ENCODE assay signal across 1 cellular context in the genomic region with DNA sequence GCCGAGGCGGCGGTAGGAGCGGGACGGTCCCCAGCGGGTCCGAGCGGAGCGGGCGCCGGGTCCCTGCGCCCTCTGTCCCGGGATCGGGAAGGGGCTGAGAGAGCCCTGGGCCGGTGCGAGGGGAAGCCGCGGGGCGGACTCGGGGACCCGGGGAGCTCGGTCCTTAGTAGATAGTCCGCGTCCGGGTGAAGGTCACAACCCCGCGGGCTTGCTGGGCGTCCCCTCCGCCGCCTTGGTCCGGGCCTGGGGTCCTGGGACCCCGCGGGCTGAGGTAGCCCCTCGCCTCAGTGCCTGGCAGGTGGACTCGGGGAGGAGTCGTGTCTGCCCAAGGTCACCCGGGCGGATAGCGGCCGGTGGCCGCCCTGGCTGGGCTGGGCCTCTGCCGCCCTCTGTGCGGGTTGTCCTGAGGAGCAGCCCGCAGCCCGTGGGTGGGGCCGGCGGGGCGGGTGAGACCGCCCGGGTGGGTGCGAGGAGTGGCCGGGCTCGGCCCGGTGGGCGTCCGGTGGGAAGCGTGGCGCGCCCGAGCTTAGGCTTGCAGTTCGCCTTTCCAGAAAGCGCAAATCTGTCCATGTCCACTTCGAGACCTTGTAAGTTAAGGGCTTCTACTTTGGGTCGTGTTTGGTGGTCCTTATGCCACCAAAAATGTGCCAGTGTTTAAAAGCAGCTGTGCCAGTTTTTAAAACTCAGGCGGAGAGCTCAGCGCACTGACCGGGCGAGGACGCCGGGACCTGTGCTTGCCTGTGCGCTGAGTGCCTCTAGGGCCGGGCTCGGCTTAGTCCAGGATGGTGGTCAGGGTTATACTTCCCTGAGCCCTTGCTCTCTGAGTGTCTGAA.
TF ChIP-seq lines count a peak whose summit lies in the region.

No MANE protein-coding gene starts in this region.

TF ChIP-seq in HepG2, 621 proteins besides CTCF, POLR2A, EP300 and RAD21 (continued from another document and continues in another):
- no peak for TF ChIP-seq DNMT3B (CRISPR knock-in tag; conservative IDR thresholded peaks at IDR 0.05)
- peak; percentile 48 for TF ChIP-seq IKZF4 (CRISPR knock-in tag; IDR thresholded peaks at IDR 0.05; ENCODE audit: borderline replicate concordance, low read depth, not compliant biosample characterization)
- no peak for TF ChIP-seq ZNF670 (CRISPR knock-in tag; IDR thresholded peaks at IDR 0.05; ENCODE audit: borderline replicate concordance)
- no peak for TF ChIP-seq ZNF556 (CRISPR knock-in tag; IDR thresholded peaks at IDR 0.05; ENCODE audit: borderline replicate concordance)
- TF ChIP-seq ZNF232 (CRISPR knock-in tag; IDR thresholded peaks at IDR 0.05; ENCODE audit: borderline replicate concordance): no peak
- TF ChIP-seq, protein P1, sequence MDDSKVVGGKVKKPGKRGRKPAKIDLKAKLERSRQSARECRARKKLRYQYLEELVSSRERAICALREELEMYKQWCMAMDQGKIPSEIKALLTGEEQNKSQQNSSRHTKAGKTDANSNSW (CRISPR knock-in tag; IDR thresholded peaks at IDR 0.05; ENCODE audit: borderline replicate concordance): no peak
- TF ChIP-seq, protein P2, sequence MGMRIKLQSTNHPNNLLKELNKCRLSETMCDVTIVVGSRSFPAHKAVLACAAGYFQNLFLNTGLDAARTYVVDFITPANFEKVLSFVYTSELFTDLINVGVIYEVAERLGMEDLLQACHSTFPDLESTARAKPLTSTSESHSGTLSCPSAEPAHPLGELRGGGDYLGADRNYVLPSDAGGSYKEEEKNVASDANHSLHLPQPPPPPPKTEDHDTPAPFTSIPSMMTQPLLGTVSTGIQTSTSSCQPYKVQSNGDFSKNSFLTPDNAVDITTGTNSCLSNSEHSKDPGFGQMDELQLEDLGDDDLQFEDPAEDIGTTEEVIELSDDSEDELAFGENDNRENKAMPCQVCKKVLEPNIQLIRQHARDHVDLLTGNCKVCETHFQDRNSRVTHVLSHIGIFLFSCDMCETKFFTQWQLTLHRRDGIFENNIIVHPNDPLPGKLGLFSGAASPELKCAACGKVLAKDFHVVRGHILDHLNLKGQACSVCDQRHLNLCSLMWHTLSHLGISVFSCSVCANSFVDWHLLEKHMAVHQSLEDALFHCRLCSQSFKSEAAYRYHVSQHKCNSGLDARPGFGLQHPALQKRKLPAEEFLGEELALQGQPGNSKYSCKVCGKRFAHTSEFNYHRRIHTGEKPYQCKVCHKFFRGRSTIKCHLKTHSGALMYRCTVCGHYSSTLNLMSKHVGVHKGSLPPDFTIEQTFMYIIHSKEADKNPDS (CRISPR knock-in tag; IDR thresholded peaks at IDR 0.05): no peak
- TF ChIP-seq, protein P3, sequence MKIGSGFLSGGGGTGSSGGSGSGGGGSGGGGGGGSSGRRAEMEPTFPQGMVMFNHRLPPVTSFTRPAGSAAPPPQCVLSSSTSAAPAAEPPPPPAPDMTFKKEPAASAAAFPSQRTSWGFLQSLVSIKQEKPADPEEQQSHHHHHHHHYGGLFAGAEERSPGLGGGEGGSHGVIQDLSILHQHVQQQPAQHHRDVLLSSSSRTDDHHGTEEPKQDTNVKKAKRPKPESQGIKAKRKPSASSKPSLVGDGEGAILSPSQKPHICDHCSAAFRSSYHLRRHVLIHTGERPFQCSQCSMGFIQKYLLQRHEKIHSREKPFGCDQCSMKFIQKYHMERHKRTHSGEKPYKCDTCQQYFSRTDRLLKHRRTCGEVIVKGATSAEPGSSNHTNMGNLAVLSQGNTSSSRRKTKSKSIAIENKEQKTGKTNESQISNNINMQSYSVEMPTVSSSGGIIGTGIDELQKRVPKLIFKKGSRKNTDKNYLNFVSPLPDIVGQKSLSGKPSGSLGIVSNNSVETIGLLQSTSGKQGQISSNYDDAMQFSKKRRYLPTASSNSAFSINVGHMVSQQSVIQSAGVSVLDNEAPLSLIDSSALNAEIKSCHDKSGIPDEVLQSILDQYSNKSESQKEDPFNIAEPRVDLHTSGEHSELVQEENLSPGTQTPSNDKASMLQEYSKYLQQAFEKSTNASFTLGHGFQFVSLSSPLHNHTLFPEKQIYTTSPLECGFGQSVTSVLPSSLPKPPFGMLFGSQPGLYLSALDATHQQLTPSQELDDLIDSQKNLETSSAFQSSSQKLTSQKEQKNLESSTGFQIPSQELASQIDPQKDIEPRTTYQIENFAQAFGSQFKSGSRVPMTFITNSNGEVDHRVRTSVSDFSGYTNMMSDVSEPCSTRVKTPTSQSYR (CRISPR knock-in tag; IDR thresholded peaks at IDR 0.05; ENCODE audit: borderline replicate concordance): no peak
- TF ChIP-seq, protein P4, sequence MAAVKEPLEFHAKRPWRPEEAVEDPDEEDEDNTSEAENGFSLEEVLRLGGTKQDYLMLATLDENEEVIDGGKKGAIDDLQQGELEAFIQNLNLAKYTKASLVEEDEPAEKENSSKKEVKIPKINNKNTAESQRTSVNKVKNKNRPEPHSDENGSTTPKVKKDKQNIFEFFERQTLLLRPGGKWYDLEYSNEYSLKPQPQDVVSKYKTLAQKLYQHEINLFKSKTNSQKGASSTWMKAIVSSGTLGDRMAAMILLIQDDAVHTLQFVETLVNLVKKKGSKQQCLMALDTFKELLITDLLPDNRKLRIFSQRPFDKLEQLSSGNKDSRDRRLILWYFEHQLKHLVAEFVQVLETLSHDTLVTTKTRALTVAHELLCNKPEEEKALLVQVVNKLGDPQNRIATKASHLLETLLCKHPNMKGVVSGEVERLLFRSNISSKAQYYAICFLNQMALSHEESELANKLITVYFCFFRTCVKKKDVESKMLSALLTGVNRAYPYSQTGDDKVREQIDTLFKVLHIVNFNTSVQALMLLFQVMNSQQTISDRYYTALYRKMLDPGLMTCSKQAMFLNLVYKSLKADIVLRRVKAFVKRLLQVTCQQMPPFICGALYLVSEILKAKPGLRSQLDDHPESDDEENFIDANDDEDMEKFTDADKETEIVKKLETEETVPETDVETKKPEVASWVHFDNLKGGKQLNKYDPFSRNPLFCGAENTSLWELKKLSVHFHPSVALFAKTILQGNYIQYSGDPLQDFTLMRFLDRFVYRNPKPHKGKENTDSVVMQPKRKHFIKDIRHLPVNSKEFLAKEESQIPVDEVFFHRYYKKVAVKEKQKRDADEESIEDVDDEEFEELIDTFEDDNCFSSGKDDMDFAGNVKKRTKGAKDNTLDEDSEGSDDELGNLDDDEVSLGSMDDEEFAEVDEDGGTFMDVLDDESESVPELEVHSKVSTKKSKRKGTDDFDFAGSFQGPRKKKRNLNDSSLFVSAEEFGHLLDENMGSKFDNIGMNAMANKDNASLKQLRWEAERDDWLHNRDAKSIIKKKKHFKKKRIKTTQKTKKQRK (IDR thresholded peaks at IDR 0.05; ENCODE audit: low read length): no peak
- TF ChIP-seq RXRB (CRISPR knock-in tag; IDR thresholded peaks at IDR 0.05; ENCODE audit: borderline replicate concordance): no peak
- TF ChIP-seq EZH2 (conservative IDR thresholded peaks at IDR 0.05; ENCODE audit: low read depth, low read length): no peak
- TF ChIP-seq HOXA7 (CRISPR knock-in tag; IDR thresholded peaks at IDR 0.05): no peak
- TF ChIP-seq, protein P5, sequence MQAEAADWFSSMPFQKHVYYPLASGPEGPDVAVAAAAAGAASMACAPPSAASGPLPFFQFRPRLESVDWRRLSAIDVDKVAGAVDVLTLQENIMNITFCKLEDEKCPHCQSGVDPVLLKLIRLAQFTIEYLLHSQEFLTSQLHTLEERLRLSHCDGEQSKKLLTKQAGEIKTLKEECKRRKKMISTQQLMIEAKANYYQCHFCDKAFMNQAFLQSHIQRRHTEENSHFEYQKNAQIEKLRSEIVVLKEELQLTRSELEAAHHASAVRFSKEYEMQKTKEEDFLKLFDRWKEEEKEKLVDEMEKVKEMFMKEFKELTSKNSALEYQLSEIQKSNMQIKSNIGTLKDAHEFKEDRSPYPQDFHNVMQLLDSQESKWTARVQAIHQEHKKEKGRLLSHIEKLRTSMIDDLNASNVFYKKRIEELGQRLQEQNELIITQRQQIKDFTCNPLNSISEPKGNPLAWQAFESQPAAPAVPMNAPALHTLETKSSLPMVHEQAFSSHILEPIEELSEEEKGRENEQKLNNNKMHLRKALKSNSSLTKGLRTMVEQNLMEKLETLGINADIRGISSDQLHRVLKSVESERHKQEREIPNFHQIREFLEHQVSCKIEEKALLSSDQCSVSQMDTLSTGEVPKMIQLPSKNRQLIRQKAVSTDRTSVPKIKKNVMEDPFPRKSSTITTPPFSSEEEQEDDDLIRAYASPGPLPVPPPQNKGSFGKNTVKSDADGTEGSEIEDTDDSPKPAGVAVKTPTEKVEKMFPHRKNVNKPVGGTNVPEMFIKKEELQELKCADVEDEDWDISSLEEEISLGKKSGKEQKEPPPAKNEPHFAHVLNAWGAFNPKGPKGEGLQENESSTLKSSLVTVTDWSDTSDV (CRISPR knock-in tag; IDR thresholded peaks at IDR 0.05): no peak
- TF ChIP-seq ZFYVE20 (CRISPR knock-in tag; IDR thresholded peaks at IDR 0.05; ENCODE audit: borderline replicate concordance, low read depth): no peak
- TF ChIP-seq MED8 (CRISPR knock-in tag; IDR thresholded peaks at IDR 0.05; ENCODE audit: insufficient replicate concordance): peak; percentile 37
- no peak for TF ChIP-seq ATAD3A (CRISPR knock-in tag; IDR thresholded peaks at IDR 0.05)
- no peak for TF ChIP-seq KDM1A (CRISPR knock-in tag; IDR thresholded peaks at IDR 0.05)
- no peak for TF ChIP-seq CBX2 (IDR thresholded peaks at IDR 0.05; ENCODE audit: low read depth, low read length)
- TF ChIP-seq CBX2 (CRISPR knock-in tag; IDR thresholded peaks at IDR 0.05; ENCODE audit: low read depth): no peak
- TF ChIP-seq ZNF563 (CRISPR knock-in tag; IDR thresholded peaks at IDR 0.05): no peak
- no peak for TF ChIP-seq JUND (CRISPR knock-in tag; IDR thresholded peaks at IDR 0.05)
- TF ChIP-seq, protein P6, sequence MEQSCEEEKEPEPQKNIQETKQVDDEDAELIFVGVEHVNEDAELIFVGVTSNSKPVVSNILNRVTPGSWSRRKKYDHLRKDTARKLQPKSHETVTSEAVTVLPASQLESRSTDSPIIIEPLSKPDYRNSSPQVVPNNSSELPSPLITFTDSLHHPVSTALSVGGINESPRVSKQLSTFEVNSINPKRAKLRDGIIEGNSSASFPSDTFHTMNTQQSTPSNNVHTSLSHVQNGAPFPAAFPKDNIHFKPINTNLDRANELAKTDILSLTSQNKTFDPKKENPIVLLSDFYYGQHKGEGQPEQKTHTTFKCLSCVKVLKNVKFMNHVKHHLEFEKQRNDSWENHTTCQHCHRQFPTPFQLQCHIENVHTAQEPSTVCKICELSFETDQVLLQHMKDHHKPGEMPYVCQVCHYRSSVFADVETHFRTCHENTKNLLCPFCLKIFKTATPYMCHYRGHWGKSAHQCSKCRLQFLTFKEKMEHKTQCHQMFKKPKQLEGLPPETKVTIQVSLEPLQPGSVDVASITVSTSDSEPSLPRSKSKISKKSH (CRISPR knock-in tag; IDR thresholded peaks at IDR 0.05; ENCODE audit: borderline replicate concordance): no peak; the same call in 1 of the 2 replicates
- 0 out of 2 replicates have a peak, but pooled peaks have one; percentile 12 for TF ChIP-seq PAX8 (CRISPR knock-in tag; IDR thresholded peaks at IDR 0.05; ENCODE audit: borderline replicate concordance)
- no peak for TF ChIP-seq ZMYM3 (CRISPR knock-in tag; IDR thresholded peaks at IDR 0.05)
- TF ChIP-seq ZNF430 (CRISPR knock-in tag; IDR thresholded peaks at IDR 0.05): peak; percentile 38; the same call in 1 of the 2 replicates
- no peak for TF ChIP-seq RFXAP (CRISPR knock-in tag; IDR thresholded peaks at IDR 0.05; ENCODE audit: borderline replicate concordance)
- TF ChIP-seq PRPF4 (IDR thresholded peaks at IDR 0.05; ENCODE audit: low read depth, low read length, poor library complexity, severe bottlenecking): no peak
- no peak for TF ChIP-seq TCF7L2 (IDR thresholded peaks at IDR 0.05; ENCODE audit: low read depth, low read length)
- no peak for TF ChIP-seq NFE2L2 (IDR thresholded peaks at IDR 0.05; ENCODE audit: low read length)
- TF ChIP-seq, protein P7, sequence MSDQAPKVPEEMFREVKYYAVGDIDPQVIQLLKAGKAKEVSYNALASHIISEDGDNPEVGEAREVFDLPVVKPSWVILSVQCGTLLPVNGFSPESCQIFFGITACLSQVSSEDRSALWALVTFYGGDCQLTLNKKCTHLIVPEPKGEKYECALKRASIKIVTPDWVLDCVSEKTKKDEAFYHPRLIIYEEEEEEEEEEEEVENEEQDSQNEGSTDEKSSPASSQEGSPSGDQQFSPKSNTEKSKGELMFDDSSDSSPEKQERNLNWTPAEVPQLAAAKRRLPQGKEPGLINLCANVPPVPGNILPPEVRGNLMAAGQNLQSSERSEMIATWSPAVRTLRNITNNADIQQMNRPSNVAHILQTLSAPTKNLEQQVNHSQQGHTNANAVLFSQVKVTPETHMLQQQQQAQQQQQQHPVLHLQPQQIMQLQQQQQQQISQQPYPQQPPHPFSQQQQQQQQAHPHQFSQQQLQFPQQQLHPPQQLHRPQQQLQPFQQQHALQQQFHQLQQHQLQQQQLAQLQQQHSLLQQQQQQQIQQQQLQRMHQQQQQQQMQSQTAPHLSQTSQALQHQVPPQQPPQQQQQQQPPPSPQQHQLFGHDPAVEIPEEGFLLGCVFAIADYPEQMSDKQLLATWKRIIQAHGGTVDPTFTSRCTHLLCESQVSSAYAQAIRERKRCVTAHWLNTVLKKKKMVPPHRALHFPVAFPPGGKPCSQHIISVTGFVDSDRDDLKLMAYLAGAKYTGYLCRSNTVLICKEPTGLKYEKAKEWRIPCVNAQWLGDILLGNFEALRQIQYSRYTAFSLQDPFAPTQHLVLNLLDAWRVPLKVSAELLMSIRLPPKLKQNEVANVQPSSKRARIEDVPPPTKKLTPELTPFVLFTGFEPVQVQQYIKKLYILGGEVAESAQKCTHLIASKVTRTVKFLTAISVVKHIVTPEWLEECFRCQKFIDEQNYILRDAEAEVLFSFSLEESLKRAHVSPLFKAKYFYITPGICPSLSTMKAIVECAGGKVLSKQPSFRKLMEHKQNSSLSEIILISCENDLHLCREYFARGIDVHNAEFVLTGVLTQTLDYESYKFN (CRISPR knock-in tag; conservative IDR thresholded peaks at IDR 0.05): no peak
- peak; percentile 36; the same call in 1 of the 2 replicates for TF ChIP-seq ARNTL (CRISPR knock-in tag; IDR thresholded peaks at IDR 0.05)
- TF ChIP-seq MAFK (conservative IDR thresholded peaks at IDR 0.05 in 1 of 2, IDR thresholded peaks at IDR 0.05 in 1 of 2; ENCODE audit: low read length in 2 of 2): no peak
- TF ChIP-seq ZNF251 (CRISPR knock-in tag; IDR thresholded peaks at IDR 0.05): no peak
- no peak for TF ChIP-seq ZNF747 (CRISPR knock-in tag; IDR thresholded peaks at IDR 0.05; ENCODE audit: borderline replicate concordance)
- no peak for TF ChIP-seq SRF (IDR thresholded peaks at IDR 0.05; ENCODE audit: low read depth, low read length)
- no peak for TF ChIP-seq ZNF234 (CRISPR knock-in tag; conservative IDR thresholded peaks at IDR 0.05)
- peak; percentile 72; the same call in 1 of the 2 replicates for TF ChIP-seq ZNF598 (CRISPR knock-in tag; IDR thresholded peaks at IDR 0.05; ENCODE audit: borderline replicate concordance)
- TF ChIP-seq ZNF672 (CRISPR knock-in tag; IDR thresholded peaks at IDR 0.05): no peak
- no peak for TF ChIP-seq SMC3 (IDR thresholded peaks at IDR 0.05; ENCODE audit: low read length)
- no peak for TF ChIP-seq RAD51 (IDR thresholded peaks at IDR 0.05; ENCODE audit: borderline replicate concordance)
- 0 out of 2 replicates have a peak, but pooled peaks have one; percentile 5 for TF ChIP-seq ZNF441 (CRISPR knock-in tag; IDR thresholded peaks at IDR 0.05; ENCODE audit: borderline replicate concordance)
- no peak for TF ChIP-seq ZNF180 (CRISPR knock-in tag; IDR thresholded peaks at IDR 0.05; ENCODE audit: borderline replicate concordance, low read depth)
- TF ChIP-seq ZKSCAN8 (CRISPR knock-in tag; IDR thresholded peaks at IDR 0.05; ENCODE audit: borderline replicate concordance): no peak
